In genomic region chr14:92627707-92628215, GRCh38 we compare ENCODE assay signal across 1 cellular context.
TF ChIP-seq lines count a peak whose summit lies in the region.

No MANE protein-coding gene starts in this region.

TF ChIP-seq in IMR-90, 13 proteins besides CTCF, POLR2A, EP300 and RAD21 (continued from another document):
- no peak for TF ChIP-seq FOS (IDR thresholded peaks at IDR 0.05; ENCODE audit: low read depth, low read length)
